In genomic region chr7:88141479-88141878, GRCh38 we compare ENCODE assay signal across 24 cellular contexts.
"Had no signal": no experiment of that assay in that cellular context is flagged by ENCODE, and none has a peak within 500 bp of the region (broad histone marks: within the 10 kb centered on the region; RNA-seq: fewer than 3 reads in every experiment).

No MANE protein-coding gene starts in this region.

- FAIRE-seq: islet of Langerhans, urothelium cell line had no signal

- H3K4me3 ChIP-seq: dorsolateral prefrontal cortex, gastrocnemius medialis, lower lobe of right lung, prostate gland, right atrium auricular region, sigmoid colon, testis, tibial nerve, upper lobe of left lung had no signal

- ATAC-seq: esophagus mucosa; gastrocnemius medialis; left ventricle myocardium superior; natural killer cell; stimulated activated effector memory CD8-positive, alpha-beta T cell treated with anti-CD3 and anti-CD28 coated beads, Interleukin-12 subunit alpha, Interleukin-12 subunit beta, amount 100 ng/mL, for 72 hours; stimulated activated naive CD8-positive, alpha-beta T cell treated with anti-CD3 and anti-CD28 coated beads, Interleukin-15, Interleukin-2, amounts not matched to agents 100 U/mL and 50 U/mL, for 24 hours had no signal

- H3K27ac ChIP-seq: dorsolateral prefrontal cortex, epithelial cell of prostate, gastrocnemius medialis, lower lobe of right lung, prostate gland, right atrium auricular region, sigmoid colon, testis, tibial nerve, upper lobe of left lung had no signal

- H3K9me3 ChIP-seq: gastrocnemius medialis, lower lobe of right lung, prostate gland, right atrium auricular region, sigmoid colon, testis, tibial nerve, upper lobe of left lung had no signal

- DNase-seq: cerebellar nuclear complex; dorsolateral prefrontal cortex; effector CD4-positive, alpha-beta T cell; foreskin fibroblast; gastrocnemius medialis; head of caudate nucleus; left ventricle myocardium superior; lower lobe of right lung; natural killer cell; sigmoid colon; stimulated activated CD4-positive, alpha-beta T cell treated with anti-CD3 and anti-CD28 coated beads, Interleukin-2, amount 100 ng/mL, for 24 hours; stimulated activated CD4-positive, alpha-beta T cell treated with anti-CD3 and anti-CD28 coated beads, Interleukin-4, amount 100 ng/mL, for 24 hours; stimulated activated naive CD8-positive, alpha-beta T cell treated with anti-CD3 and anti-CD28 coated beads, Interleukin-15, Interleukin-2, amounts not matched to agents 100 U/mL and 50 U/mL, for 24 hours; substantia nigra; testis; upper lobe of left lung had no signal

- H3K27me3 ChIP-seq: dorsolateral prefrontal cortex, gastrocnemius medialis, right atrium auricular region, sigmoid colon, testis, tibial nerve, upper lobe of left lung had no signal

- H3K4me1 ChIP-seq: gastrocnemius medialis, lower lobe of right lung, prostate gland, testis, tibial nerve, upper lobe of left lung had no signal

- H3K36me3 ChIP-seq: gastrocnemius medialis, lower lobe of right lung, prostate gland, right atrium auricular region, sigmoid colon, tibial nerve, upper lobe of left lung had no signal
